In genomic region chr3:55484741-55485207, GRCh38 we compare ENCODE assay signal across 11 cellular contexts. TPM values are rescaled to one million over a fixed set of nuclear protein-coding genes. Genes with fewer than 3 reads are reported as not detected.
DNase-seq lines count a peak whose midpoint lies in the region; ATAC-seq, FAIRE-seq and TF ChIP-seq lines count a peak whose summit lies in the region.
"Had no signal": no experiment of that assay in that cellular context is flagged by ENCODE, and none has a peak within 500 bp of the region (broad histone marks: within the 10 kb centered on the region; RNA-seq: fewer than 3 reads in every experiment).

No MANE protein-coding gene starts in this region.

- H3K9me3 ChIP-seq in HUES6 (ENCODE audit: control insufficient read depth, insufficient read depth, low read depth, low read length) (no peaks in the 10 kb centered on the region), testis (no peaks in the 10 kb centered on the region)

- H3K27ac ChIP-seq in HUES6 (ENCODE audit: low read depth, low read length) = peak overlapping the region; percentile 3; the same call in 1 of the 2 replicates
- peak overlapping the region; percentile 62 to 81 for H3K27ac ChIP-seq in testis

- DNase-seq in bronchial epithelial cell (ENCODE audit: low read depth) = no peak
- DNase-seq in left lobe of liver (ENCODE audit: low spot score) = no peak
- DNase-seq in testis = no peak
- DNase-seq in NCI-H1105 (lab: John Stamatoyannopoulos, UW) = no peak
- no peak for DNase-seq in NOMO-1 (lab: John Stamatoyannopoulos, UW; ENCODE audit: unreplicated experiment in 2 of 2)

- intact Hi-C loops in testis (cut with DNase I; ENCODE audit: low total_unique reads) = loop anchor here (10.0 kb wide), 1 partner anchor 560 kb away; no protein-coding TSS in a partner anchor

- H3K36me3 ChIP-seq in HUES6 (ENCODE audit: control insufficient read depth, insufficient read depth, low read length) (no peaks in the 10 kb centered on the region; the same call in 1 of the 2 replicates), bronchial epithelial cell (ENCODE audit: control insufficient read depth, insufficient read depth, low read length) (no peaks in the 10 kb centered on the region), testis (ENCODE audit: low read depth, missing control alignments) (no peaks in the 10 kb centered on the region)

- H3K27me3 ChIP-seq in HUES6 (ENCODE audit: control insufficient read depth, insufficient read depth, low read length) (peaks cover 75% of the 10 kb centered on the region), bronchial epithelial cell (ENCODE audit: control insufficient read depth, insufficient read depth, low read length) (peaks cover 4% of the 10 kb centered on the region), testis (no peaks in the 10 kb centered on the region)

- H3K4me1 ChIP-seq in HUES6 (ENCODE audit: control insufficient read depth, insufficient read depth, low read length) (peaks cover 30% of the 10 kb centered on the region), testis (peaks cover 26% of the 10 kb centered on the region)

- TF ChIP-seq POLR2A in testis (IDR thresholded peaks at IDR 0.05) = no peak

- peak overlapping the region; percentile 94 for H3K9ac ChIP-seq in HUES6 (ENCODE audit: low read length)

- no peak for FAIRE-seq in bronchial epithelial cell (lab: Jason Lieb, UNC)
- FAIRE-seq: islet of Langerhans had no signal

- no peak for TF ChIP-seq CTCF in bronchial epithelial cell (IDR thresholded peaks at IDR 0.05; ENCODE audit: insufficient read depth, low read length, severe bottlenecking)
- no peak for TF ChIP-seq CTCF in testis (IDR thresholded peaks at IDR 0.05)

- 4 to 7% methylated on average over 9 to 17 of the region's 17 CpGs for WGBS in testis, 2 donors

- ATAC-seq in left lobe of liver (peak; percentile 3), HG03460 (IDR thresholded peaks at IDR 0.05; ENCODE audit: unreplicated experiment) (no peak), HG02623 (IDR thresholded peaks at IDR 0.05; ENCODE audit: unreplicated experiment) (no peak)

- H3K4me3 ChIP-seq in HUES6 (ENCODE audit: low read depth, low read length) = peak overlapping the region; percentile 79
- peak overlapping the region; percentile 49 for H3K4me3 ChIP-seq in bronchial epithelial cell (ENCODE audit: low read depth, low read length)
- peak overlapping the region; percentile 79 to 81 for H3K4me3 ChIP-seq in testis

RNA-seq across cellular contexts. Expression of gene WNT5A, which starts 2.3 kb away (rescaled TPM):
- total RNA-seq in bronchial epithelial cell (3.9 and 11.6 TPM in 2 replicates), left lobe of liver (4.3 TPM), testis (10 to 100 TPM; 11.1 to 12.4 TPM)
- polyA plus RNA-seq in testis (ENCODE audit: insufficient read depth, low read depth, low replicate concordance) = 3.4 TPM
- total RNA-seq: activated naive CD4-positive, alpha-beta T cell treated with anti-CD3 and anti-CD28 coated beads for 36 hours; T-helper 1 cell treated with Interleukin-12 subunit alpha and Interleukin-12 subunit beta and Interleukin-4 antibody, amounts not matched to agents 30 ng/mL and 1 ng/mL, for 36 hours had no signal
